In the genomic region with DNA sequence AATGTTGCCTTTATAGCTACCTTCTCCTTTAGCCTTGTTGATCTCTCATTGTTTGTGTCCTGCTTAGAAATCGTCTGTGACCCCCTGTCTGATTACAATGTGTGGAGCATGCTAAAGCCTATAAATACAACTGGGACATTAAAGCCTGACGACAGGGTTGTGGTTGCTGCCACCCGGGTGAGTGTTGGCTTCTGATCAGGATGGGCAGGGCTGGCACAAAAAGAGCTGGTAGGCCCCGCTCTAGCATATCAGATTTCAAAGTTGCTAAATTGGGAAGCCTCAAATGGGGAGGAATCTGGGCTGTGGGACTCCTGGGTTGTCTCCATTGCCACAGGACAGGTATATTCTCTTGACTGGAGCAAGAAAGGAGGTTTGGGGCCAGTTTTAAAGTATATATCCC, we compare ENCODE assay signal across 13 cellular contexts. TPM values are rescaled to one million over a fixed set of nuclear protein-coding genes. Genes with fewer than 3 reads are reported as not detected.
DNase-seq lines count a peak whose midpoint lies in the region; ATAC-seq and TF ChIP-seq lines count a peak whose summit lies in the region.
"Had no signal": no experiment of that assay in that cellular context is flagged by ENCODE, and none has a peak within 500 bp of the region (broad histone marks: within the 10 kb centered on the region; RNA-seq: fewer than 3 reads in every experiment).

No MANE protein-coding gene starts in this region.

- H3K36me3 ChIP-seq in right atrium auricular region (peaks cover 88% of the 10 kb centered on the region), gastrocnemius medialis (peaks cover 2 to 96% of the 10 kb centered on the region in 2 donors), tibial artery (peaks cover 73 to 98% (median 82%) of the 10 kb centered on the region in 3 donors)

- ATAC-seq in Right ventricle myocardium inferior (peak; percentile 77), gastrocnemius medialis (peak; percentile 90 to 91)
- no peak for ATAC-seq in stimulated activated naive B cell treated with anti-CD40 and anti-IgM and Interleukin-4, amounts not matched to agents 10 μg/mL and 1 μg/mL and 100 μg/mL, for 72 hours (replicated peaks)

- H3K27me3 ChIP-seq in right atrium auricular region (no peaks in the 10 kb centered on the region), gastrocnemius medialis (no peaks in the 10 kb centered on the region), tibial artery (no peaks in the 10 kb centered on the region)
- H3K27me3 ChIP-seq: BLaER1 treated with 17β-estradiol and CSF1 and Interleukin-3, amounts not matched to agents 10 nM and 100 nM had no signal

- no peak for TF ChIP-seq POLR2A in gastrocnemius medialis (IDR thresholded peaks at IDR 0.05)

- H3K27ac Mint-ChIP-seq in stimulated activated naive B cell treated with anti-CD40 and anti-IgM and Interleukin-4, amounts not matched to agents 10 μg/mL and 1 μg/mL and 100 μg/mL, for 72 hours, result no peak overlapping the region
- H3K27ac Mint-ChIP-seq: CD4-positive, CD25-positive, alpha-beta regulatory T cell had no signal

- TF ChIP-seq CTCF in right atrium auricular region (IDR thresholded peaks at IDR 0.05), result no peak
- no peak for TF ChIP-seq CTCF in gastrocnemius medialis (IDR thresholded peaks at IDR 0.05 in 4 of 5, conservative IDR thresholded peaks at IDR 0.05 in 1 of 5)
- TF ChIP-seq CTCF in tibial artery (IDR thresholded peaks at IDR 0.05), result no peak

- DNase-seq in Right ventricle myocardium inferior (ENCODE audit: missing footprints) (no peak), cardiac septum (ENCODE audit: low spot score) (no peak), right atrium auricular region (ENCODE audit: low spot score) (peak; percentile 23), gastrocnemius medialis (peak; percentile 56 to 84), NCI-H510A treated with DMSO at 0.1 percent for 48 hours (lab: John Stamatoyannopoulos, UW) (no peak), tibial artery (no peak)
- DNase-seq in stimulated activated naive B cell treated with anti-CD40 and anti-IgM and Interleukin-4, amounts not matched to agents 10 μg/mL and 1 μg/mL and 100 μg/mL, for 72 hours, result no peak
- DNase-seq: 8988T; CD4-positive, CD25-positive, alpha-beta regulatory T cell; DMS53; GF-D8 had no signal

- H3K9me3 ChIP-seq in right atrium auricular region (no peaks in the 10 kb centered on the region), gastrocnemius medialis (no peaks in the 10 kb centered on the region), tibial artery (no peaks in the 10 kb centered on the region)
- H3K9me3 ChIP-seq: BLaER1 treated with 17β-estradiol and CSF1 and Interleukin-3, amounts not matched to agents 10 nM and 100 nM; HAP-1 had no signal

- H3K9me3 Mint-ChIP-seq in stimulated activated naive B cell treated with anti-CD40 and anti-IgM and Interleukin-4, amounts not matched to agents 10 μg/mL and 1 μg/mL and 100 μg/mL, for 72 hours, result no peaks in the 10 kb centered on the region
- H3K9me3 Mint-ChIP-seq: CD4-positive, CD25-positive, alpha-beta regulatory T cell had no signal

- H3K27ac ChIP-seq in right atrium auricular region (peak overlapping the region; percentile 65 to 69), gastrocnemius medialis (peak overlapping the region; percentile 84 to 88 (median 85)), tibial artery (no peak overlapping the region)
- H3K27ac ChIP-seq: BLaER1 treated with 17β-estradiol and CSF1 and Interleukin-3, amounts not matched to agents 10 nM and 100 nM had no signal

- no peaks in the 10 kb centered on the region for H3K27me3 Mint-ChIP-seq in stimulated activated naive B cell treated with anti-CD40 and anti-IgM and Interleukin-4, amounts not matched to agents 10 μg/mL and 1 μg/mL and 100 μg/mL, for 72 hours
- H3K27me3 Mint-ChIP-seq: CD4-positive, CD25-positive, alpha-beta regulatory T cell had no signal

- H3K4me1 Mint-ChIP-seq in stimulated activated naive B cell treated with anti-CD40 and anti-IgM and Interleukin-4, amounts not matched to agents 10 μg/mL and 1 μg/mL and 100 μg/mL, for 72 hours, result peaks cover 18 to 25% of the 10 kb centered on the region in 2 donors

- intact Hi-C loops in Right ventricle myocardium inferior (cut with DNase I) (no loop called here), cardiac septum (cut with DNase I) (no loop called here), gastrocnemius medialis (cut with DNase I; ENCODE audit: low total_unique reads) (no loop called here), tibial artery (cut with DNase I; ENCODE audit: low total_unique reads) (no loop called here)

- in situ Hi-C loops in gastrocnemius medialis (cut with MboI; ENCODE audit: low sequenced_read_pairs in 4 of 4), result loop anchor here in 2 of 4 donors (25.0 kb wide), 1 partner anchor 264 kb away; a partner anchor contains a TSS

- H3K4me1 ChIP-seq in right atrium auricular region (peaks cover 0 to 16% of the 10 kb centered on the region in 2 donors), gastrocnemius medialis (peaks cover 20 to 50% of the 10 kb centered on the region in 2 donors), tibial artery (no peaks in the 10 kb centered on the region)
- H3K4me1 ChIP-seq: HAP-1 had no signal

- H3K4me3 Mint-ChIP-seq in stimulated activated naive B cell treated with anti-CD40 and anti-IgM and Interleukin-4, amounts not matched to agents 10 μg/mL and 1 μg/mL and 100 μg/mL, for 72 hours, result no peak overlapping the region

- H3K4me3 ChIP-seq in right atrium auricular region, result no peak overlapping the region
- H3K4me3 ChIP-seq in gastrocnemius medialis, result peak overlapping the region in 1 of 4 donors; percentile 7
- H3K4me3 ChIP-seq in tibial artery, result no peak overlapping the region
- H3K4me3 ChIP-seq: BLaER1 treated with 17β-estradiol and CSF1 and Interleukin-3, amounts not matched to agents 10 nM and 100 nM; HAP-1 had no signal

- H3K36me3 Mint-ChIP-seq in stimulated activated naive B cell treated with anti-CD40 and anti-IgM and Interleukin-4, amounts not matched to agents 10 μg/mL and 1 μg/mL and 100 μg/mL, for 72 hours, result peaks cover 57 to 70% of the 10 kb centered on the region in 2 donors

RNA-seq across cellular contexts. Expression of a gene that starts 8.4 kb away (rescaled TPM):
- total RNA-seq in Right ventricle myocardium inferior (66.7 TPM), cardiac septum (53.7 TPM), right atrium auricular region (10 to 100 TPM; 63.4 to 71.3 TPM), gastrocnemius medialis (10 to 100 TPM; 29.2 to 59.3 (median 33.2) TPM)

RNA-seq across cellular contexts. Expression of a gene that starts 8.6 kb away (rescaled TPM):
- total RNA-seq in Right ventricle myocardium inferior (84.2 TPM), cardiac septum (118 TPM), right atrium auricular region (100 to 1,000 TPM in 1 of 2 donors, 10 to 100 TPM in 1; 96.1 to 134 TPM), gastrocnemius medialis (100 to 1,000 TPM in 1 of 4 donors, 10 to 100 TPM in 3; 59.0 to 103 (median 85.9) TPM)

RNA-seq across cellular contexts. Expression of a gene that starts 15.2 kb away (rescaled TPM):
- total RNA-seq in Right ventricle myocardium inferior (not detected), cardiac septum (not detected), right atrium auricular region (not detected), gastrocnemius medialis (under 1 TPM in 1 of 4 donors, not detected in 3; 0.46 TPM)
- total RNA-seq: CD4-positive, CD25-positive, alpha-beta regulatory T cell had no signal

RNA-seq across cellular contexts. Expression of a gene that starts 48.7 kb away (rescaled TPM):
- total RNA-seq in Right ventricle myocardium inferior, result 2.0 TPM
- 1.4 TPM for total RNA-seq in cardiac septum
- total RNA-seq in right atrium auricular region, result 1 to 10 TPM; 3.4 to 8.1 TPM
- total RNA-seq in gastrocnemius medialis, result 1 to 10 TPM in 1 of 4 donors, under 1 TPM in 2, not detected in 1; 0.26 to 1.2 (median 0.78) TPM

Comparison
In these comparisons a context has a peak if more than half of its experiments do, and no peak if none do; other contexts are left out.
1. DNase-seq: peak in right atrium auricular region (single experiment) and gastrocnemius medialis (2 of 2); none in Right ventricle myocardium inferior (single experiment), cardiac septum (single experiment), stimulated activated naive B cell treated with anti-CD40 and anti-IgM and Interleukin-4, amounts not matched to agents 10 μg/mL and 1 μg/mL and 100 μg/mL, for 72 hours (single experiment), NCI-H510A treated with DMSO at 0.1 percent for 48 hours (single experiment) and tibial artery (0 of 2).
2. ATAC-seq: peak in Right ventricle myocardium inferior (single experiment) and gastrocnemius medialis (2 of 2); none in stimulated activated naive B cell treated with anti-CD40 and anti-IgM and Interleukin-4, amounts not matched to agents 10 μg/mL and 1 μg/mL and 100 μg/mL, for 72 hours (0 of 2).
3. H3K27ac ChIP-seq: peak in right atrium auricular region (2 of 2) and gastrocnemius medialis (4 of 4); none in tibial artery (0 of 2).